23 cellular contexts compared by ENCODE assay signal in genomic region chr13:35255241-35255640, GRCh38.
DNase-seq lines count a peak whose midpoint lies in the region; ATAC-seq and TF ChIP-seq lines count a peak whose summit lies in the region.
"Had no signal": no experiment of that assay in that cellular context is flagged by ENCODE, and none has a peak within 500 bp of the region (broad histone marks: within the 10 kb centered on the region; RNA-seq: fewer than 3 reads in every experiment).

No MANE protein-coding gene starts in this region.

- no peaks in the 10 kb centered on the region for H3K4me1 ChIP-seq in prostate gland (replicated peaks)
- H3K4me1 ChIP-seq in tibial artery, result no peaks in the 10 kb centered on the region
- H3K4me1 ChIP-seq: A549, HAP-1 had no signal

- H3K36me3 ChIP-seq in prostate gland, result no peaks in the 10 kb centered on the region
- H3K36me3 ChIP-seq in tibial artery, result peaks cover 0 to 20% (median 16%) of the 10 kb centered on the region in 3 donors
- H3K36me3 ChIP-seq: HAP-1 had no signal

- H3K27me3 Mint-ChIP-seq in activated naive CD4-positive, alpha-beta T cell treated with anti-CD3 and anti-CD28 coated beads, Interleukin-2, amount 10 ng/mL, durations not matched to agents 7 days and 5 days, result no peaks in the 10 kb centered on the region
- H3K27me3 Mint-ChIP-seq: CD4-positive, CD25-positive, alpha-beta regulatory T cell had no signal

- TF ChIP-seq CTCF in prostate gland (IDR thresholded peaks at IDR 0.05) (no peak), tibial artery (IDR thresholded peaks at IDR 0.05) (no peak)

- CTCF ChIA-PET in activated naive CD4-positive, alpha-beta T cell treated with anti-CD3 and anti-CD28 coated beads, Interleukin-2, amount 10 ng/mL, durations not matched to agents 7 days and 5 days (lab: Charles Lee), result no interaction called here

- H3K9me3 Mint-ChIP-seq in activated naive CD4-positive, alpha-beta T cell treated with anti-CD3 and anti-CD28 coated beads, Interleukin-2, amount 10 ng/mL, durations not matched to agents 7 days and 5 days, result no peaks in the 10 kb centered on the region

- 68% methylated on average over 5 of the region's 8 CpGs for WGBS in prostate gland

- no peak overlapping the region for H3K27ac Mint-ChIP-seq in activated naive CD4-positive, alpha-beta T cell treated with anti-CD3 and anti-CD28 coated beads, Interleukin-2, amount 10 ng/mL, durations not matched to agents 7 days and 5 days
- H3K27ac Mint-ChIP-seq: CD4-positive, CD25-positive, alpha-beta regulatory T cell; GM23338 had no signal

- H3K9me3 ChIP-seq in prostate gland (no peaks in the 10 kb centered on the region), tibial artery (no peaks in the 10 kb centered on the region)
- H3K9me3 ChIP-seq: A549, BE2C, HAP-1 had no signal

- no peaks in the 10 kb centered on the region for H3K36me3 Mint-ChIP-seq in activated naive CD4-positive, alpha-beta T cell treated with anti-CD3 and anti-CD28 coated beads, Interleukin-2, amount 10 ng/mL, durations not matched to agents 7 days and 5 days

- no peak overlapping the region for H3K4me3 ChIP-seq in prostate gland
- no peak overlapping the region for H3K4me3 ChIP-seq in tibial artery
- H3K4me3 ChIP-seq: A549, GM23338, HAP-1 had no signal

- no peak overlapping the region for H3K4me3 Mint-ChIP-seq in activated naive CD4-positive, alpha-beta T cell treated with anti-CD3 and anti-CD28 coated beads, Interleukin-2, amount 10 ng/mL, durations not matched to agents 7 days and 5 days
- H3K4me3 Mint-ChIP-seq: CD4-positive, CD25-positive, alpha-beta regulatory T cell; GM23338 had no signal

- H3K4me1 Mint-ChIP-seq in activated naive CD4-positive, alpha-beta T cell treated with anti-CD3 and anti-CD28 coated beads, Interleukin-2, amount 10 ng/mL, durations not matched to agents 7 days and 5 days, result peaks cover 3% of the 10 kb centered on the region
- H3K4me1 Mint-ChIP-seq: CD4-positive, CD25-positive, alpha-beta regulatory T cell; GM23338 had no signal

- intact Hi-C loops in cardiac septum (cut with DNase I) (no loop called here), left cardiac atrium (cut with DNase I) (no loop called here), prostate gland (cut with DNase I) (no loop called here), tibial artery (cut with DNase I; ENCODE audit: low total_unique reads) (no loop called here)

- TF ChIP-seq POLR2A in prostate gland (IDR thresholded peaks at IDR 0.05), result no peak

- H3K27me3 ChIP-seq in prostate gland (replicated peaks; ENCODE audit: insufficient read depth) (no peaks in the 10 kb centered on the region), tibial artery (no peaks in the 10 kb centered on the region)
- H3K27me3 ChIP-seq: BE2C had no signal

- no peak overlapping the region for H3K27ac ChIP-seq in prostate gland
- H3K27ac ChIP-seq in tibial artery, result no peak overlapping the region
- H3K27ac ChIP-seq: A549, RWPE1 had no signal

- ATAC-seq in left cardiac atrium, result no peak
- ATAC-seq: A549, GM23338 had no signal

- DNase-seq in cardiac septum (ENCODE audit: low spot score) (peak; percentile 75), left cardiac atrium (no peak), cerebellar cortex (ENCODE audit: low spot score) (peak; percentile 92), islet precursor cell (peak; percentile 27), prostate gland (ENCODE audit: low spot score) (peak; percentile 23), NCI-H2081 (lab: John Stamatoyannopoulos, UW) (no peak), tibial artery (no peak)
- DNase-seq in activated naive CD4-positive, alpha-beta T cell treated with anti-CD3 and anti-CD28 coated beads, Interleukin-2, amount 10 ng/mL, durations not matched to agents 7 days and 5 days, result no peak
- DNase-seq: BE2C; CD4-positive, CD25-positive, alpha-beta regulatory T cell; EL; KBM-7; NCI-H1092; NCI-H1436; NCI-H1930; NCI-H226; NCI-H510A treated with DMSO at 0.1 percent for 48 hours; NCI-H774; NK-92 treated with Interleukin-12 subunit alpha and Interleukin-12 subunit beta, amount 100 ng/mL, for 24 hours had no signal

Comparison
In these comparisons a context has a peak if more than half of its experiments do, and no peak if none do; other contexts are left out.
1. DNase-seq: peak in cardiac septum (single experiment), cerebellar cortex (single experiment), islet precursor cell (single experiment) and prostate gland (single experiment); none in left cardiac atrium (single experiment), activated naive CD4-positive, alpha-beta T cell treated with anti-CD3 and anti-CD28 coated beads, Interleukin-2, amount 10 ng/mL, durations not matched to agents 7 days and 5 days (single experiment), NCI-H2081 (0 of 2) and tibial artery (0 of 2).